8 cellular contexts compared by ENCODE assay signal in the genomic region with DNA sequence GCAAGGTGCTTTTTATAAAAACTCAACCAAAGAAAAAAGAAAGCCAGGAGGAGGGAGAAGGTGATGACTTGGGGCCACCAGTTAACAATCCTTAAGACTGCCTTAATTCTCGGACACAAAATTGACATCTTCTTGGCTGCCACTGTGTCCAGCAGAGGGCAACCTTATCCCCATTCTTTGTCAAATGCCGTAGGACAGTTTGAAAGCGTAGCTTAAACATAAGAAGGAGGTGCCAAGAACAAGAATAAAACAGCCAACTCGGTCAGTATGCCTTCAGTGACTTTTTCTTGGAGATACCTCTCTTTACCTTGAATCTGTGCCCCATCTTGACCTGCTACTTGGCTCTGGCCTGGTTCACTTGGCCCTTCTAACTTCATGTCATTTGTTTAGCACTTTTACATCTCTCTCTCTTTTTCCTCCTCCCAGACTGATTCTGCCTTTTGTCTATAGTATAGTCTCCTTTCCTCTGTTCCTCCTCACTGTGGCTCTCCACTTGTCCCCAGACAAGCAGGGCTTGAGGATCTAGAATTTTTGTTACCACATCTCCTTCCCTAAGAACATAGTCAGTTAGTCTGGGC.
DNase-seq lines count a peak whose midpoint lies in the region; ATAC-seq and TF ChIP-seq lines count a peak whose summit lies in the region.

No MANE protein-coding gene starts in this region.

- TF ChIP-seq CTCF in A673 (conservative IDR thresholded peaks at IDR 0.05; ENCODE audit: low read depth, low read length), result peak; percentile 77
- peak; percentile 73 for TF ChIP-seq CTCF in GM12874 (IDR thresholded peaks at IDR 0.05; ENCODE audit: insufficient read depth, low read depth, low read length)
- peak; percentile 78 for TF ChIP-seq CTCF in LNCAP (IDR thresholded peaks at IDR 0.05)

- peaks cover 16% of the 10 kb centered on the region for H3K27me3 Mint-ChIP-seq in central memory CD8-positive, alpha-beta T cell

- H3K4me1 ChIP-seq in A673 (ENCODE audit: insufficient read depth, low read length, poor library complexity, severe bottlenecking), result no peaks in the 10 kb centered on the region

- no TSS peak for BruUV-seq in A673 (replicated peaks; lab: Mats Ljungman, UMichigan)

- no peak overlapping the region for H3K27ac Mint-ChIP-seq in central memory CD8-positive, alpha-beta T cell (ENCODE audit: low read depth)

- H3K4me3 Mint-ChIP-seq in central memory CD8-positive, alpha-beta T cell, result no peak overlapping the region

- intact Hi-C loops in A673 (cut with micrococcal nuclease; ENCODE audit: unreplicated experiment), result loop anchor here (2.0 to 5.0 kb wide), 4 partner anchors 37 to 453 kb away; no protein-coding TSS in a partner anchor

- no peaks in the 10 kb centered on the region for H3K4me1 Mint-ChIP-seq in central memory CD8-positive, alpha-beta T cell

- H3K36me3 Mint-ChIP-seq in central memory CD8-positive, alpha-beta T cell (ENCODE audit: insufficient read depth), result peaks cover 1% of the 10 kb centered on the region

- H3K36me3 ChIP-seq in A673 (ENCODE audit: insufficient read depth, low read length, poor library complexity, severe bottlenecking), result no peaks in the 10 kb centered on the region

- CTCF ChIA-PET in A673 (lab: Charles Lee), result interaction anchor here (1.2 to 2.8 kb wide), 4 partner anchors 125 to 461 kb away, joined by 3 to 16 read pairs (median 4); partner anchors contain the start of gene GAD1

- no peak overlapping the region for H3K27ac ChIP-seq in A673 (ENCODE audit: low read depth, low read length, poor library complexity, severe bottlenecking)

- no peaks in the 10 kb centered on the region for H3K9me3 Mint-ChIP-seq in central memory CD8-positive, alpha-beta T cell

- DNase-seq in A673 (ENCODE audit: low spot score) (peak; percentile 69), T-helper 9 cell (peak; percentile 14), left lobe of liver (ENCODE audit: low spot score) (no peak)
- DNase-seq in central memory CD8-positive, alpha-beta T cell (ENCODE audit: low spot score in 2 of 2), result peak; percentile 19 to 31
- peak; percentile 26 for DNase-seq in stimulated activated CD8-positive, alpha-beta memory T cell treated with anti-CD3 and anti-CD28 coated beads, Interleukin-4, amount 100 ng/mL, for 24 hours (ENCODE audit: low read depth)

- H3K9me3 ChIP-seq in A673 (ENCODE audit: low read depth, low read length, poor library complexity, severe bottlenecking), result no peaks in the 10 kb centered on the region

- H3K4me3 ChIP-seq in A673 (ENCODE audit: low read depth, low read length, poor library complexity, severe bottlenecking), result no peak overlapping the region

- peaks cover 24% of the 10 kb centered on the region for H3K27me3 ChIP-seq in A673 (replicated peaks; ENCODE audit: insufficient read depth, low read depth, low read length, poor library complexity)

- ATAC-seq in central memory CD8-positive, alpha-beta T cell (replicated peaks; ENCODE audit: extremely low read depth, poor library complexity, severe bottlenecking), result peak; percentile 56
- peak; percentile 89 for ATAC-seq in left lobe of liver
- ATAC-seq in HG02884 (IDR thresholded peaks at IDR 0.05; ENCODE audit: unreplicated experiment), result no peak

- POLR2A ChIA-PET in A673 (lab: Charles Lee; ENCODE audit: low non-redundant PET), result no interaction called here
